In genomic region chr7:87784424-87784823, GRCh38 we compare ENCODE assay signal across 16 cellular contexts.
DNase-seq lines count a peak whose midpoint lies in the region; ATAC-seq and TF ChIP-seq lines count a peak whose summit lies in the region.
"Had no signal": no experiment of that assay in that cellular context is flagged by ENCODE, and none has a peak within 500 bp of the region (broad histone marks: within the 10 kb centered on the region; RNA-seq: fewer than 3 reads in every experiment).

No MANE protein-coding gene starts in this region.

- H3K4me2 ChIP-seq in H9 (ENCODE audit: insufficient read depth, insufficient read length, low read length) (no peak overlapping the region), osteoblast (ENCODE audit: insufficient read depth, low read length) (no peak overlapping the region)
- H3K4me2 ChIP-seq: neural progenitor cell had no signal

- no peaks in the 10 kb centered on the region for H3K4me1 ChIP-seq in H9 (ENCODE audit: insufficient read depth, low read length)
- no peaks in the 10 kb centered on the region for H3K4me1 ChIP-seq in osteoblast (ENCODE audit: insufficient read depth, low read length)
- H3K4me1 ChIP-seq: neural progenitor cell, SJCRH30 had no signal

- H4K5ac ChIP-seq in H9 (ENCODE audit: insufficient read length, low read depth, low read length), result no peak overlapping the region

- H3K27ac ChIP-seq in H9 (ENCODE audit: insufficient read length, low read depth, low read length) (no peak overlapping the region), brain microvascular endothelial cell (no peak overlapping the region), osteoblast (ENCODE audit: low read depth, low read length) (no peak overlapping the region)
- H3K27ac ChIP-seq: neural progenitor cell, SJCRH30 had no signal

- H3K27ac Mint-ChIP-seq in H9, result peak overlapping the region in 2 of 3 experiments; percentile 17; a peak in 2 of 7 replicates
- H3K27ac Mint-ChIP-seq: activated CD4-positive, alpha-beta memory T cell treated with anti-CD3 and anti-CD28 coated beads, Interleukin-2, amount 10 ng/mL, durations not matched to agents 7 days and 5 days; neural progenitor cell had no signal

- H3K4me3 Mint-ChIP-seq in H9, result no peak overlapping the region
- H3K4me3 Mint-ChIP-seq: activated CD4-positive, alpha-beta memory T cell treated with anti-CD3 and anti-CD28 coated beads, Interleukin-2, amount 10 ng/mL, durations not matched to agents 7 days and 5 days; neural progenitor cell had no signal

- no peak for TF ChIP-seq POLR2A in NB4 (IDR thresholded peaks at IDR 0.05; ENCODE audit: extremely low read depth, insufficient read length)

- H2BK20ac ChIP-seq in H9 (ENCODE audit: low read depth, low read length, poor library complexity, severe bottlenecking), result no peak overlapping the region

- no peak overlapping the region for H3K14ac ChIP-seq in H9 (ENCODE audit: insufficient read depth, low read length)

- no peak for TF ChIP-seq CTCF in H9 (conservative IDR thresholded peaks at IDR 0.05)
- no peak for TF ChIP-seq CTCF in NB4 (IDR thresholded peaks at IDR 0.05; ENCODE audit: low read depth, low read length)
- no peak for TF ChIP-seq CTCF in brain microvascular endothelial cell (IDR thresholded peaks at IDR 0.05; ENCODE audit: low read depth, low read length, missing control alignments)
- peak; percentile 23 for TF ChIP-seq CTCF in osteoblast (IDR thresholded peaks at IDR 0.05; ENCODE audit: extremely low read depth, low read depth, low read length)

- peaks cover 1% of the 10 kb centered on the region; the same call in 1 of the 2 replicates for H3K27me3 Mint-ChIP-seq in H9 (ENCODE audit: low read depth)
- H3K27me3 Mint-ChIP-seq: activated CD4-positive, alpha-beta memory T cell treated with anti-CD3 and anti-CD28 coated beads, Interleukin-2, amount 10 ng/mL, durations not matched to agents 7 days and 5 days had no signal

- no peak overlapping the region for H3T11ph ChIP-seq in H9 (ENCODE audit: low read length)

- in situ Hi-C loops in brain microvascular endothelial cell (cut with HindIII; ENCODE audit: low pct_ligation_motif_present, low sequenced_read_pairs), result no loop called here

- no peaks in the 10 kb centered on the region for H3K27me3 ChIP-seq in H9 (ENCODE audit: insufficient read depth, low read length)
- H3K27me3 ChIP-seq in brain microvascular endothelial cell (replicated peaks), result no peaks in the 10 kb centered on the region
- no peaks in the 10 kb centered on the region for H3K27me3 ChIP-seq in osteoblast (ENCODE audit: insufficient read depth, low read length)
- H3K27me3 ChIP-seq: neural progenitor cell, SJCRH30 had no signal

- H2AK5ac ChIP-seq in H9 (ENCODE audit: insufficient read length, low read length), result no peak overlapping the region

- H2BK5ac ChIP-seq in H9 (ENCODE audit: insufficient read length, low read length), result no peak overlapping the region

- H3K4me3 ChIP-seq in NB4 (ENCODE audit: low read depth, low read length) (no peak overlapping the region), brain microvascular endothelial cell (ENCODE audit: low read depth, low read length) (no peak overlapping the region), osteoblast (ENCODE audit: insufficient read depth, low read length) (no peak overlapping the region)
- H3K4me3 ChIP-seq: neural progenitor cell, SJCRH30 had no signal

- no peak overlapping the region for H3K56ac ChIP-seq in H9 (ENCODE audit: insufficient read length, low read depth, low read length)

- H3K4me1 Mint-ChIP-seq in H9, result no peaks in the 10 kb centered on the region
- H3K4me1 Mint-ChIP-seq: activated CD4-positive, alpha-beta memory T cell treated with anti-CD3 and anti-CD28 coated beads, Interleukin-2, amount 10 ng/mL, durations not matched to agents 7 days and 5 days; neural progenitor cell had no signal

- H3K79me2 ChIP-seq in H9 (ENCODE audit: insufficient read depth, low read length), result no peaks in the 10 kb centered on the region
- H3K79me2 ChIP-seq in osteoblast (ENCODE audit: insufficient read depth, low read length), result no peaks in the 10 kb centered on the region

- H4K91ac ChIP-seq in H9 (ENCODE audit: insufficient read length, low read depth, low read length), result no peak overlapping the region

- H2BK15ac ChIP-seq in H9 (ENCODE audit: low read depth, low read length), result no peak overlapping the region

- H3K18ac ChIP-seq in H9 (ENCODE audit: insufficient read length, low read depth, low read length), result no peak overlapping the region

- no peak overlapping the region for H2BK120ac ChIP-seq in H9 (ENCODE audit: low read depth, low read length, poor library complexity, severe bottlenecking)

- no peaks in the 10 kb centered on the region for H3K79me1 ChIP-seq in H9 (ENCODE audit: insufficient read depth, low read depth, low read length, poor library complexity, severe bottlenecking)

- H2AFZ ChIP-seq in H9 (ENCODE audit: low read length) (no peak overlapping the region), osteoblast (ENCODE audit: low read length) (no peak overlapping the region)
- H2AFZ ChIP-seq: neural progenitor cell had no signal

- ATAC-seq in HG02938 (IDR thresholded peaks at IDR 0.05; ENCODE audit: unreplicated experiment), result no peak

- no peaks in the 10 kb centered on the region for H3K36me3 Mint-ChIP-seq in H9 (ENCODE audit: insufficient read depth in 1 of 3, low read depth in 3 of 3)
- H3K36me3 Mint-ChIP-seq: neural progenitor cell had no signal

- no peaks in the 10 kb centered on the region for H3K36me3 ChIP-seq in brain microvascular endothelial cell (replicated peaks)
- H3K36me3 ChIP-seq in osteoblast (ENCODE audit: insufficient read depth, low read length), result no peaks in the 10 kb centered on the region
- H3K36me3 ChIP-seq: neural progenitor cell, SJCRH30 had no signal

- H2BK12ac ChIP-seq in H9 (ENCODE audit: insufficient read length, low read depth, low read length), result no peak overlapping the region

- H3K9me3 ChIP-seq in H9 (ENCODE audit: control insufficient read depth, low read depth, low read length) (no peaks in the 10 kb centered on the region), osteoblast (ENCODE audit: low read depth, low read length) (no peaks in the 10 kb centered on the region)
- H3K9me3 ChIP-seq: SJCRH30 had no signal

- H3K4ac ChIP-seq in H9 (ENCODE audit: low read depth, low read length), result no peak overlapping the region

- DNase-seq in H9 (no peak), NB4 (ENCODE audit: low read depth) (peak; percentile 25), brain microvascular endothelial cell (peak; percentile 9), osteoblast (ENCODE audit: insufficient read length, low spot score, missing footprints) (no peak), NCI-H345 (lab: John Stamatoyannopoulos, UW) (no peak)
- DNase-seq in stimulated activated naive CD4-positive, alpha-beta T cell treated with Interleukin-2 at 50 U/mL for 16 hours (lab: John Stamatoyannopoulos, UW), result no peak
- DNase-seq: activated CD4-positive, alpha-beta memory T cell treated with anti-CD3 and anti-CD28 coated beads, Interleukin-2, amount 10 ng/mL, durations not matched to agents 7 days and 5 days; GF-D8; mesenchymal stem cell; NCI-H2029; NCI-H748 treated with DMSO at 0.1 percent for 48 hours; SJCRH30; stimulated activated CD4-positive, alpha-beta T cell treated with anti-CD3 and anti-CD28 coated beads, Interleukin-4, amount 100 ng/mL, for 24 hours; trophoblast cell had no signal

- no peaks in the 10 kb centered on the region for H3K23me2 ChIP-seq in H9 (ENCODE audit: insufficient read length, low read depth, low read length, poor library complexity, severe bottlenecking)

- H4K20me1 ChIP-seq in H9 (ENCODE audit: control insufficient read depth, insufficient read depth, insufficient read length), result no peaks in the 10 kb centered on the region
- no peaks in the 10 kb centered on the region for H4K20me1 ChIP-seq in osteoblast (ENCODE audit: insufficient read depth, low read length)

- no peak overlapping the region for H3K23ac ChIP-seq in H9 (ENCODE audit: insufficient read length, low read depth, low read length)

- no peak overlapping the region for H3K9ac ChIP-seq in H9 (ENCODE audit: extremely low read depth, insufficient read length, low read length)
- H3K9ac ChIP-seq: neural progenitor cell had no signal

- H4K8ac ChIP-seq in H9 (replicated peaks; ENCODE audit: insufficient read length, low read depth, low read length), result no peak overlapping the region

- H3K9me3 Mint-ChIP-seq in H9, result no peaks in the 10 kb centered on the region
- H3K9me3 Mint-ChIP-seq: activated CD4-positive, alpha-beta memory T cell treated with anti-CD3 and anti-CD28 coated beads, Interleukin-2, amount 10 ng/mL, durations not matched to agents 7 days and 5 days; neural progenitor cell had no signal

Comparison
In these comparisons a context has a peak if more than half of its experiments do, and no peak if none do; other contexts are left out.
1. DNase-seq: peak in NB4 (single experiment) and brain microvascular endothelial cell (single experiment); none in H9 (single experiment), osteoblast (single experiment), NCI-H345 (single experiment) and stimulated activated naive CD4-positive, alpha-beta T cell treated with Interleukin-2 at 50 U/mL for 16 hours (single experiment).